Comparison of ENCODE assay signal across 16 cellular contexts in the genomic region with DNA sequence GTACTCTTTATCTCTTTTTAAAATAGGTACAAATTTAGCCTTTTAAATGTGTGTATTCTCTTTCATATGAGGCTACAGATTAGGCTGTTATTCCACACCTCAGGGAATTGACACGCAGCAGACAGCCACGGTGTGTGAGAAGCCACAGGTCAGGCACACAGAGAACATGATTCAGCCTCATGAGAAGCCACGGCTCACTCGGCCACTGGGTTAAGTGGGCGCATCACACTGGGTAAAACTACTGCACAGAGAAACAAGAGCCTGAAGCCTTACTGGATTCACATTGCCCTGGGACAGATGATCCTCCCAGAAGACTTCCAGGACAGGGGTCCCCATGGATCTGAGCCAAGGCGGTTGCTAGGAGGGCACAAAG. TPM values are rescaled to one million over a fixed set of nuclear protein-coding genes. Genes with fewer than 3 reads are reported as not detected.
DNase-seq lines count a peak whose midpoint lies in the region; ATAC-seq, FAIRE-seq and TF ChIP-seq lines count a peak whose summit lies in the region.
"Had no signal": no experiment of that assay in that cellular context is flagged by ENCODE, and none has a peak within 500 bp of the region (broad histone marks: within the 10 kb centered on the region; RNA-seq: fewer than 3 reads in every experiment).

No MANE protein-coding gene starts in this region.

- no peak for DNase-seq in activated CD4-positive, alpha-beta T cell treated with anti-CD3 and anti-CD28 coated beads, Interleukin-2, amount 10 ng/mL, durations not matched to agents 24 days and 14 days
- DNase-seq in activated CD4-positive, alpha-beta T cell treated with anti-CD3 and anti-CD28 coated beads, Interleukin-2, amount 50 U/mL, for 48 hours: no peak
- DNase-seq in GM19239 (ENCODE audit: insufficient read length, low spot score): no peak
- DNase-seq in activated T-cell treated with anti-CD3 and anti-CD28 coated beads, Interleukin-2, amount 50 U/mL, for 72 hours: no peak
- no peak for DNase-seq in natural killer cell treated with Interleukin-12 subunit alpha and Interleukin-12 subunit beta and Interleukin-15 and Interleukin-18, amount 100 ng/mL, for 72 hours (ENCODE audit: low spot score)
- no peak for DNase-seq in NCI-H226
- DNase-seq: activated CD4-positive, CD25-positive, alpha-beta regulatory T cell; activated effector memory CD4-positive, alpha-beta T cell treated with anti-CD3 and anti-CD28 coated beads, Interleukin-2, amount 50 U/mL, for 16 hours; DMS79; foreskin keratinocyte; MM.1S had no signal

- peak; percentile 81 for FAIRE-seq in GM19239 (lab: Jason Lieb, UNC)

- TF ChIP-seq EP300 in gastroesophageal sphincter (IDR thresholded peaks at IDR 0.05): no peak

- peaks cover 0 to 27% (median 7%) of the 10 kb centered on the region in 3 donors for H3K4me1 ChIP-seq in gastroesophageal sphincter
- H3K4me1 ChIP-seq: foreskin keratinocyte had no signal

- no peaks in the 10 kb centered on the region for H3K9me3 ChIP-seq in gastroesophageal sphincter

- intact Hi-C loops in activated CD4-positive, alpha-beta T cell treated with anti-CD3 and anti-CD28 coated beads, Interleukin-2, amount 10 ng/mL, durations not matched to agents 24 days and 14 days (cut with micrococcal nuclease): no loop called here

- peaks cover 40% of the 10 kb centered on the region for H3K36me3 Mint-ChIP-seq in activated CD4-positive, alpha-beta T cell treated with anti-CD3 and anti-CD28 coated beads, Interleukin-2, amount 10 ng/mL, durations not matched to agents 24 days and 14 days (ENCODE audit: low read depth)
- peaks cover 4 to 6% of the 10 kb centered on the region in 2 donors for H3K36me3 Mint-ChIP-seq in activated T-cell treated with anti-CD3 and anti-CD28 coated beads, Interleukin-2, amount 50 U/mL, for 72 hours (ENCODE audit: insufficient read depth in 2 of 2)
- peaks cover 8% of the 10 kb centered on the region for H3K36me3 Mint-ChIP-seq in natural killer cell treated with Interleukin-12 subunit alpha and Interleukin-12 subunit beta and Interleukin-15 and Interleukin-18, amount 100 ng/mL, for 72 hours

- peak overlapping the region; percentile 75 for H3K27ac Mint-ChIP-seq in activated CD4-positive, alpha-beta T cell treated with anti-CD3 and anti-CD28 coated beads, Interleukin-2, amount 10 ng/mL, durations not matched to agents 24 days and 14 days
- peak overlapping the region; percentile 47 for H3K27ac Mint-ChIP-seq in activated T-cell treated with anti-CD3 and anti-CD28 coated beads, Interleukin-2, amount 50 U/mL, for 72 hours
- H3K27ac Mint-ChIP-seq in natural killer cell treated with Interleukin-12 subunit alpha and Interleukin-12 subunit beta and Interleukin-15 and Interleukin-18, amount 100 ng/mL, for 72 hours: peak overlapping the region; percentile 93 to 95

- H3K4me3 Mint-ChIP-seq in activated CD4-positive, alpha-beta T cell treated with anti-CD3 and anti-CD28 coated beads, Interleukin-2, amount 10 ng/mL, durations not matched to agents 24 days and 14 days: peak overlapping the region; percentile 40
- peak overlapping the region; percentile 40 to 52 for H3K4me3 Mint-ChIP-seq in activated T-cell treated with anti-CD3 and anti-CD28 coated beads, Interleukin-2, amount 50 U/mL, for 72 hours
- peak overlapping the region; percentile 86 for H3K4me3 Mint-ChIP-seq in natural killer cell treated with Interleukin-12 subunit alpha and Interleukin-12 subunit beta and Interleukin-15 and Interleukin-18, amount 100 ng/mL, for 72 hours

- TF ChIP-seq POLR2A in gastroesophageal sphincter (IDR thresholded peaks at IDR 0.05): no peak

- peak; percentile 48 to 50 for ATAC-seq in activated T-cell treated with anti-CD3 and anti-CD28 coated beads, Interleukin-2, amount 50 U/mL, for 72 hours (replicated peaks in 1 of 2)
- ATAC-seq in natural killer cell treated with Interleukin-12 subunit alpha and Interleukin-12 subunit beta and Interleukin-15 and Interleukin-18, amount 100 ng/mL, for 72 hours: peak; percentile 56 to 59
- ATAC-seq in gastroesophageal sphincter: no peak
- ATAC-seq in HG03039 (IDR thresholded peaks at IDR 0.05; ENCODE audit: unreplicated experiment): no peak
- ATAC-seq: foreskin keratinocyte had no signal

- no peak for TF ChIP-seq CTCF in gastroesophageal sphincter (IDR thresholded peaks at IDR 0.05)

- H3K27me3 Mint-ChIP-seq in activated CD4-positive, alpha-beta T cell treated with anti-CD3 and anti-CD28 coated beads, Interleukin-2, amount 10 ng/mL, durations not matched to agents 24 days and 14 days: no peaks in the 10 kb centered on the region
- H3K27me3 Mint-ChIP-seq in activated T-cell treated with anti-CD3 and anti-CD28 coated beads, Interleukin-2, amount 50 U/mL, for 72 hours (ENCODE audit: low read depth): no peaks in the 10 kb centered on the region
- no peaks in the 10 kb centered on the region for H3K27me3 Mint-ChIP-seq in natural killer cell treated with Interleukin-12 subunit alpha and Interleukin-12 subunit beta and Interleukin-15 and Interleukin-18, amount 100 ng/mL, for 72 hours

- no peak overlapping the region for H3K4me3 ChIP-seq in gastroesophageal sphincter
- H3K4me3 ChIP-seq: cardiac muscle cell, SK-N-MC had no signal

- WGBS in gastroesophageal sphincter (ENCODE audit: low coverage in 1 of 2), 2 donors: 87% methylated on average over 5 of the region's 6 CpGs; no CpG with 5 or more reads in 1 of the 2 donors

- no peaks in the 10 kb centered on the region for H3K27me3 ChIP-seq in gastroesophageal sphincter
- H3K27me3 ChIP-seq: cardiac muscle cell, foreskin keratinocyte had no signal

- no peak overlapping the region for H3K27ac ChIP-seq in gastroesophageal sphincter
- H3K27ac ChIP-seq: cardiac muscle cell, foreskin keratinocyte, SK-N-MC had no signal

- H3K9me3 Mint-ChIP-seq in activated CD4-positive, alpha-beta T cell treated with anti-CD3 and anti-CD28 coated beads, Interleukin-2, amount 10 ng/mL, durations not matched to agents 24 days and 14 days: no peaks in the 10 kb centered on the region
- H3K9me3 Mint-ChIP-seq in activated T-cell treated with anti-CD3 and anti-CD28 coated beads, Interleukin-2, amount 50 U/mL, for 72 hours: no peaks in the 10 kb centered on the region
- H3K9me3 Mint-ChIP-seq in natural killer cell treated with Interleukin-12 subunit alpha and Interleukin-12 subunit beta and Interleukin-15 and Interleukin-18, amount 100 ng/mL, for 72 hours: no peaks in the 10 kb centered on the region

- H3K36me3 ChIP-seq in gastroesophageal sphincter: peaks cover 0 to 67% of the 10 kb centered on the region in 2 donors
- H3K36me3 ChIP-seq: cardiac muscle cell had no signal

- peaks cover 18% of the 10 kb centered on the region for H3K4me1 Mint-ChIP-seq in activated CD4-positive, alpha-beta T cell treated with anti-CD3 and anti-CD28 coated beads, Interleukin-2, amount 10 ng/mL, durations not matched to agents 24 days and 14 days
- H3K4me1 Mint-ChIP-seq in activated T-cell treated with anti-CD3 and anti-CD28 coated beads, Interleukin-2, amount 50 U/mL, for 72 hours (ENCODE audit: low read depth): peaks cover 30% of the 10 kb centered on the region
- H3K4me1 Mint-ChIP-seq in natural killer cell treated with Interleukin-12 subunit alpha and Interleukin-12 subunit beta and Interleukin-15 and Interleukin-18, amount 100 ng/mL, for 72 hours (ENCODE audit: low read depth in 2 of 2): peaks cover 72 to 85% of the 10 kb centered on the region in 2 donors

RNA-seq across cellular contexts. Expression of a gene that starts 28.2 kb away (rescaled TPM):
- 93.2 and 95.6 TPM in 2 replicates for total RNA-seq in activated CD4-positive, alpha-beta T cell treated with anti-CD3 and anti-CD28 coated beads, Interleukin-2, amount 10 ng/mL, durations not matched to agents 24 days and 14 days
- total RNA-seq in activated T-cell treated with anti-CD3 and anti-CD28 coated beads, Interleukin-2, amount 50 U/mL, for 72 hours: 10 to 100 TPM; 31.3 to 37.7 TPM
- total RNA-seq in natural killer cell treated with Interleukin-12 subunit alpha and Interleukin-12 subunit beta and Interleukin-15 and Interleukin-18, amount 100 ng/mL, for 72 hours: 100 to 1,000 TPM in 1 of 2 donors, 10 to 100 TPM in 1; 90.0 to 179 TPM
- 10 to 100 TPM; 20.3 to 52.6 (median 31.8) TPM for total RNA-seq in gastroesophageal sphincter

RNA-seq across cellular contexts. Expression of a gene that starts 50.3 kb away (rescaled TPM):
- total RNA-seq in activated CD4-positive, alpha-beta T cell treated with anti-CD3 and anti-CD28 coated beads, Interleukin-2, amount 10 ng/mL, durations not matched to agents 24 days and 14 days: not detected in 2 replicates
- not detected for total RNA-seq in activated T-cell treated with anti-CD3 and anti-CD28 coated beads, Interleukin-2, amount 50 U/mL, for 72 hours
- total RNA-seq in natural killer cell treated with Interleukin-12 subunit alpha and Interleukin-12 subunit beta and Interleukin-15 and Interleukin-18, amount 100 ng/mL, for 72 hours: not detected
- not detected for total RNA-seq in gastroesophageal sphincter
- total RNA-seq: cardiac muscle cell, foreskin keratinocyte, osteoblast had no signal

Comparison
In these comparisons a context has a peak if more than half of its experiments do, and no peak if none do; other contexts are left out.
1. ATAC-seq: peak in activated T-cell treated with anti-CD3 and anti-CD28 coated beads, Interleukin-2, amount 50 U/mL, for 72 hours (2 of 2) and natural killer cell treated with Interleukin-12 subunit alpha and Interleukin-12 subunit beta and Interleukin-15 and Interleukin-18, amount 100 ng/mL, for 72 hours (2 of 2); none in gastroesophageal sphincter (single experiment) and HG03039 (single experiment).
2. Peak in every context shown above with its lines, with median percentiles within 50 percentile points of each other: H3K27ac Mint-ChIP-seq and H3K4me3 Mint-ChIP-seq.